Comparison of ENCODE assay signal across 8 cellular contexts in the genomic region with DNA sequence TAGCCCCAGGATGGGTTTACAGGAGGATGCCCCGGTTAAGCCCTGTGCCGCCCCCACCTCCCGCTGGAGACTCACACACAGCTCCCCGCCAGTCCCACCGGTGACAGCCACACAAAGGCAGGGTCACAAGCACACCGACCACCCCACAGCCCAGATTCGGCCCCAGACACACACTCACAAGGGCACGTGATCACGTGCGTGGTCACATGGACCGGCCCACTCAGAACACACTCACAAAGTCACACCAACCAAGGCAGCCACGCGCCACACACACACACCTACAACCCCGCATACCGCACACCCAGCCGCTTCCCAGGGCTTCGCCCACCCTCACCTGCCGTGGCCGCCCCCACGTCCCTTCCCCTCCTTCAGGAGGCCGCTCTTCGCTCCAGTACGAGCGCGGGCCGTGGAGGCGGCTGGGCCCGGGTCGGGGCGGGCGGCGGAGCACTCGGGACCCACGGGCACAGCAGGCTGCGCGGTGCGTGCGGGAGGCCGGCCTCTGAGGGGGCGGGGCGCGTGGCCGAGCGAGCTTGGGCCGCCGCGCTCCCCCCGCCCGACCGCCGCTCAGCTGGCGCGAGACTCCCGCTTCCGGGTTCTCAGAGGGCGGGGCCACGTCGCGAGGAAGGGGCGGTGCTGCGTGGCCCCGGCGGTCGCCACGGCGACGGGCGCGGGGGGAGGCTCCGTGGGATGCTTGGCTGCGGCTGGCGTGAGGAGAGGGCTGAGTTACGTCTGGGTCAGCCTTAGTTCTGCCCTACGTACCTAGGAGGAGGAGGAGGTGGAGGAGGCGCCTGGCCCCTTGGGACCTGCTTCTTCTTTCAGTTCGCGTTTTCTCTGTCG. TPM values are rescaled to one million over a fixed set of nuclear protein-coding genes. Genes with fewer than 3 reads are reported as not detected.
DNase-seq lines count a peak whose midpoint lies in the region; ATAC-seq and TF ChIP-seq lines count a peak whose summit lies in the region.

A gene with protein sequence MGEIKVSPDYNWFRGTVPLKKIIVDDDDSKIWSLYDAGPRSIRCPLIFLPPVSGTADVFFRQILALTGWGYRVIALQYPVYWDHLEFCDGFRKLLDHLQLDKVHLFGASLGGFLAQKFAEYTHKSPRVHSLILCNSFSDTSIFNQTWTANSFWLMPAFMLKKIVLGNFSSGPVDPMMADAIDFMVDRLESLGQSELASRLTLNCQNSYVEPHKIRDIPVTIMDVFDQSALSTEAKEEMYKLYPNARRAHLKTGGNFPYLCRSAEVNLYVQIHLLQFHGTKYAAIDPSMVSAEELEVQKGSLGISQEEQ (minus strand): TSS at position 584 of the 837 bp plus-strand sequence. CDS start 6,345 bp downstream, outside the sequence.

- TF ChIP-seq CTCF in C4-2B (conservative IDR thresholded peaks at IDR 0.05) = no peak

- DNase-seq in NCI-H748 (lab: John Stamatoyannopoulos, UW; ENCODE audit: unreplicated experiment) = peak; percentile 89
- peak; percentile 88 for DNase-seq in activated CD4-positive, alpha-beta T cell treated with anti-CD3 and anti-CD28 coated beads, Interleukin-2, amount 50 U/mL, for 1 hour
- DNase-seq in dedifferentiated amniotic fluid mesenchymal stem cell (ENCODE audit: extremely low spot score) = peak; percentile 81
- DNase-seq in left lobe of liver (ENCODE audit: low spot score) = peak; percentile 92
- peak; percentile 92 to 94 for DNase-seq in stimulated activated CD4-positive, alpha-beta T cell treated with anti-CD3 and anti-CD28 coated beads, Interleukin-2, amount 100 ng/mL, for 24 hours

- ATAC-seq in GM19395 (IDR thresholded peaks at IDR 0.05; ENCODE audit: unreplicated experiment) = peak; percentile 95
- ATAC-seq in HG03558 (IDR thresholded peaks at IDR 0.05; ENCODE audit: extremely low read depth, unreplicated experiment) = peak; percentile 89
- peak; percentile 97 for ATAC-seq in left lobe of liver

- H3K27ac ChIP-seq in C4-2B = peak within 1 kb of the TSS; percentile 98

RNA-seq across cellular contexts. Expression of the gene that starts here (rescaled TPM):
- 35.7 TPM for total RNA-seq in left lobe of liver

Comparison
In these comparisons a context has a peak if more than half of its experiments do, and no peak if none do; other contexts are left out.
1. Peak in every context shown above with its lines: DNase-seq, ATAC-seq and H3K27ac ChIP-seq.